1 cellular context compared by ENCODE assay signal in the genomic region with DNA sequence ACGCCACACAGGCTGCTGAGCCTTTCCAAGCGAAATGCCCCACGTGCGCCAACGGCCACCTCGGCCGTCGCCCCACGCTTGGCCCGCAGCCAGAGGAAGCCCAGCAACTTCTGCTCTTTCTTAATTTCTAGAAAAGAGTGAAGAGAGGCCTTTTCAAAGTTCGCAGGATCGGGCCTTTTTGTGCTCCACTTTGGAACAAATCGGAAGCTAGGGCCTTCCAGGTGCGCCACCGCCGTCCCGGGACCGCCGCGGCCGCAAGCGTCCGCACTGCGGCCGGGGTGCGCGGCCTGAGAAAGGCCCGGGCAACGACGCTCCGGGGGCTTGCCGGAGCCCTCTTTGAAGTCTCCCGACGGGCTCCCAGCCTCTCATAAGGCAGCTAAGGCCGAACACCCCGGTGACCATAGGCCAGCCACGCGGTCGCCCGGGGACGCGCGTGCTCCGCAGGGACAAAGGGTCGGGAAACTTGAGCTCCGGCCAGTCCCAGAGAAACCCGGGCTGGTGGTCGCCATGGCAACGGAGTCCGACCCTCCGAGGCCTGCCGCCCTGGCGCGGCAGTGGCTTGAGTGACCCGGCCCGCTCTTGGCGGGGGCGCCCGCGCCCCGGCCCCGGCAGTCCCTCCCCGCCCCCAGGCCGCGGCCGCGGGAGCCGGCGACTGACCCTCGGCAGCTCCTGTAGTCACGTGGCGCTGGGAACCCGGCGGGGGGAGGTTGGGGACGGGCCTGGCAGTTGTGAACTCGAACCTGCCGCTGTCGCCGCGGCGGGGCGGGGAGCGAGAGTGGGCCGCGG.
TF ChIP-seq lines count a peak whose summit lies in the region.

A gene (plus strand): TSS at position 725 of the 786 bp plus-strand sequence. CDS start 890 bp downstream, outside the sequence.

TF ChIP-seq in HepG2, 621 proteins besides CTCF, POLR2A, EP300 and RAD21 (continued from another document and continues in another):
- TF ChIP-seq, protein P1, sequence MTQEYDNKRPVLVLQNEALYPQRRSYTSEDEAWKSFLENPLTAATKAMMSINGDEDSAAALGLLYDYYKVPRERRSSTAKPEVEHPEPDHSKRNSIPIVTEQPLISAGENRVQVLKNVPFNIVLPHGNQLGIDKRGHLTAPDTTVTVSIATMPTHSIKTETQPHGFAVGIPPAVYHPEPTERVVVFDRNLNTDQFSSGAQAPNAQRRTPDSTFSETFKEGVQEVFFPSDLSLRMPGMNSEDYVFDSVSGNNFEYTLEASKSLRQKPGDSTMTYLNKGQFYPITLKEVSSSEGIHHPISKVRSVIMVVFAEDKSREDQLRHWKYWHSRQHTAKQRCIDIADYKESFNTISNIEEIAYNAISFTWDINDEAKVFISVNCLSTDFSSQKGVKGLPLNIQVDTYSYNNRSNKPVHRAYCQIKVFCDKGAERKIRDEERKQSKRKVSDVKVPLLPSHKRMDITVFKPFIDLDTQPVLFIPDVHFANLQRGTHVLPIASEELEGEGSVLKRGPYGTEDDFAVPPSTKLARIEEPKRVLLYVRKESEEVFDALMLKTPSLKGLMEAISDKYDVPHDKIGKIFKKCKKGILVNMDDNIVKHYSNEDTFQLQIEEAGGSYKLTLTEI (CRISPR knock-in tag; conservative IDR thresholded peaks at IDR 0.05) = no peak
- peak; percentile 87; the same call in 1 of the 2 replicates for TF ChIP-seq ZNF564 (CRISPR knock-in tag; IDR thresholded peaks at IDR 0.05)
- TF ChIP-seq, protein P2, sequence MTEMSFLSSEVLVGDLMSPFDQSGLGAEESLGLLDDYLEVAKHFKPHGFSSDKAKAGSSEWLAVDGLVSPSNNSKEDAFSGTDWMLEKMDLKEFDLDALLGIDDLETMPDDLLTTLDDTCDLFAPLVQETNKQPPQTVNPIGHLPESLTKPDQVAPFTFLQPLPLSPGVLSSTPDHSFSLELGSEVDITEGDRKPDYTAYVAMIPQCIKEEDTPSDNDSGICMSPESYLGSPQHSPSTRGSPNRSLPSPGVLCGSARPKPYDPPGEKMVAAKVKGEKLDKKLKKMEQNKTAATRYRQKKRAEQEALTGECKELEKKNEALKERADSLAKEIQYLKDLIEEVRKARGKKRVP (CRISPR knock-in tag; IDR thresholded peaks at IDR 0.05) = peak in 1 of 2 experiments; percentile 69; a peak in 1 of 4 replicates
- 0 out of 2 replicates have a peak, but pooled peaks have one; percentile 40 for TF ChIP-seq ZNF670 (CRISPR knock-in tag; IDR thresholded peaks at IDR 0.05; ENCODE audit: borderline replicate concordance)
- TF ChIP-seq, protein P3, sequence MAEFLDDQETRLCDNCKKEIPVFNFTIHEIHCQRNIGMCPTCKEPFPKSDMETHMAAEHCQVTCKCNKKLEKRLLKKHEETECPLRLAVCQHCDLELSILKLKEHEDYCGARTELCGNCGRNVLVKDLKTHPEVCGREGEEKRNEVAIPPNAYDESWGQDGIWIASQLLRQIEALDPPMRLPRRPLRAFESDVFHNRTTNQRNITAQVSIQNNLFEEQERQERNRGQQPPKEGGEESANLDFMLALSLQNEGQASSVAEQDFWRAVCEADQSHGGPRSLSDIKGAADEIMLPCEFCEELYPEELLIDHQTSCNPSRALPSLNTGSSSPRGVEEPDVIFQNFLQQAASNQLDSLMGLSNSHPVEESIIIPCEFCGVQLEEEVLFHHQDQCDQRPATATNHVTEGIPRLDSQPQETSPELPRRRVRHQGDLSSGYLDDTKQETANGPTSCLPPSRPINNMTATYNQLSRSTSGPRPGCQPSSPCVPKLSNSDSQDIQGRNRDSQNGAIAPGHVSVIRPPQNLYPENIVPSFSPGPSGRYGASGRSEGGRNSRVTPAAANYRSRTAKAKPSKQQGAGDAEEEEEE (CRISPR knock-in tag; IDR thresholded peaks at IDR 0.05; ENCODE audit: borderline replicate concordance) = no peak
- TF ChIP-seq HOXA3 (CRISPR knock-in tag; IDR thresholded peaks at IDR 0.05) = peak; percentile 61
- peak; percentile 48; the same call in 1 of the 2 replicates for TF ChIP-seq KAT8 (CRISPR knock-in tag; IDR thresholded peaks at IDR 0.05)
- TF ChIP-seq ZNF883 (CRISPR knock-in tag; IDR thresholded peaks at IDR 0.05; ENCODE audit: not compliant biosample characterization) = peak; percentile 49
- TF ChIP-seq KAT2B (IDR thresholded peaks at IDR 0.05; ENCODE audit: borderline replicate concordance, low read depth, low read length) = no peak
- no peak for TF ChIP-seq MZF1 (CRISPR knock-in tag; IDR thresholded peaks at IDR 0.05; ENCODE audit: borderline replicate concordance)
- TF ChIP-seq ZNF615 (CRISPR knock-in tag; IDR thresholded peaks at IDR 0.05; ENCODE audit: borderline replicate concordance) = no peak
- TF ChIP-seq ZNF816 (CRISPR knock-in tag; IDR thresholded peaks at IDR 0.05; ENCODE audit: borderline replicate concordance) = peak; percentile 65; the same call in 1 of the 2 replicates
- TF ChIP-seq ZNF230 (CRISPR knock-in tag; IDR thresholded peaks at IDR 0.05) = no peak; the same call in none of the 2 replicates
- no peak for TF ChIP-seq U2AF2 (IDR thresholded peaks at IDR 0.05; ENCODE audit: low read depth, low read length)
- TF ChIP-seq, protein P4, sequence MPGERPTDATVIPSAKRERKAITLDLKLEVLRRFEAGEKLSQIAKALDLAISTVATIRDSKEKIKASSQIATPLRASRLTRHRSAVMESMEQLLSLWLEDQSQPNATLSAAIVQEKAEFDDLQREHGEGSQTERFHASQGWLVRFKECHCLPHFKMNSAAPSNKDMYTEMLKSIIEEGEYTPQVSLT (CRISPR knock-in tag; IDR thresholded peaks at IDR 0.05; ENCODE audit: borderline replicate concordance, low read depth) = no peak; the same call in 1 of the 2 replicates
- TF ChIP-seq RXRB (CRISPR knock-in tag; IDR thresholded peaks at IDR 0.05; ENCODE audit: borderline replicate concordance) = peak; percentile 49; the same call in 1 of the 2 replicates
- TF ChIP-seq ZNF292 (CRISPR knock-in tag; IDR thresholded peaks at IDR 0.05; ENCODE audit: borderline replicate concordance, low read depth) = no peak
- no peak for TF ChIP-seq NBN (conservative IDR thresholded peaks at IDR 0.05)
- no peak for TF ChIP-seq ZNF251 (CRISPR knock-in tag; IDR thresholded peaks at IDR 0.05)
- TF ChIP-seq ATAD3A (CRISPR knock-in tag; IDR thresholded peaks at IDR 0.05) = no peak
- TF ChIP-seq, protein P5, sequence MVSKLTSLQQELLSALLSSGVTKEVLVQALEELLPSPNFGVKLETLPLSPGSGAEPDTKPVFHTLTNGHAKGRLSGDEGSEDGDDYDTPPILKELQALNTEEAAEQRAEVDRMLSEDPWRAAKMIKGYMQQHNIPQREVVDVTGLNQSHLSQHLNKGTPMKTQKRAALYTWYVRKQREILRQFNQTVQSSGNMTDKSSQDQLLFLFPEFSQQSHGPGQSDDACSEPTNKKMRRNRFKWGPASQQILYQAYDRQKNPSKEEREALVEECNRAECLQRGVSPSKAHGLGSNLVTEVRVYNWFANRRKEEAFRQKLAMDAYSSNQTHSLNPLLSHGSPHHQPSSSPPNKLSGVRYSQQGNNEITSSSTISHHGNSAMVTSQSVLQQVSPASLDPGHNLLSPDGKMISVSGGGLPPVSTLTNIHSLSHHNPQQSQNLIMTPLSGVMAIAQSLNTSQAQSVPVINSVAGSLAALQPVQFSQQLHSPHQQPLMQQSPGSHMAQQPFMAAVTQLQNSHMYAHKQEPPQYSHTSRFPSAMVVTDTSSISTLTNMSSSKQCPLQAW (CRISPR knock-in tag; IDR thresholded peaks at IDR 0.05) = peak; percentile 42; the same call in 1 of the 2 replicates
- TF ChIP-seq MAZ (IDR thresholded peaks at IDR 0.05; ENCODE audit: borderline replicate concordance, low read depth, low read length) = peak; percentile 83
- TF ChIP-seq MAZ (CRISPR knock-in tag; IDR thresholded peaks at IDR 0.05; ENCODE audit: low read depth) = peak; percentile 89
- TF ChIP-seq, protein P6, sequence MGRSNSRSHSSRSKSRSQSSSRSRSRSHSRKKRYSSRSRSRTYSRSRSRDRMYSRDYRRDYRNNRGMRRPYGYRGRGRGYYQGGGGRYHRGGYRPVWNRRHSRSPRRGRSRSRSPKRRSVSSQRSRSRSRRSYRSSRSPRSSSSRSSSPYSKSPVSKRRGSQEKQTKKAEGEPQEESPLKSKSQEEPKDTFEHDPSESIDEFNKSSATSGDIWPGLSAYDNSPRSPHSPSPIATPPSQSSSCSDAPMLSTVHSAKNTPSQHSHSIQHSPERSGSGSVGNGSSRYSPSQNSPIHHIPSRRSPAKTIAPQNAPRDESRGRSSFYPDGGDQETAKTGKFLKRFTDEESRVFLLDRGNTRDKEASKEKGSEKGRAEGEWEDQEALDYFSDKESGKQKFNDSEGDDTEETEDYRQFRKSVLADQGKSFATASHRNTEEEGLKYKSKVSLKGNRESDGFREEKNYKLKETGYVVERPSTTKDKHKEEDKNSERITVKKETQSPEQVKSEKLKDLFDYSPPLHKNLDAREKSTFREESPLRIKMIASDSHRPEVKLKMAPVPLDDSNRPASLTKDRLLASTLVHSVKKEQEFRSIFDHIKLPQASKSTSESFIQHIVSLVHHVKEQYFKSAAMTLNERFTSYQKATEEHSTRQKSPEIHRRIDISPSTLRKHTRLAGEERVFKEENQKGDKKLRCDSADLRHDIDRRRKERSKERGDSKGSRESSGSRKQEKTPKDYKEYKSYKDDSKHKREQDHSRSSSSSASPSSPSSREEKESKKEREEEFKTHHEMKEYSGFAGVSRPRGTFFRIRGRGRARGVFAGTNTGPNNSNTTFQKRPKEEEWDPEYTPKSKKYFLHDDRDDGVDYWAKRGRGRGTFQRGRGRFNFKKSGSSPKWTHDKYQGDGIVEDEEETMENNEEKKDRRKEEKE (IDR thresholded peaks at IDR 0.05) = no peak
- peak; percentile 72; the same call in 1 of the 2 replicates for TF ChIP-seq KDM5B (CRISPR knock-in tag; IDR thresholded peaks at IDR 0.05; ENCODE audit: borderline replicate concordance)
- no peak for TF ChIP-seq HOXA7 (CRISPR knock-in tag; IDR thresholded peaks at IDR 0.05)
- peak; percentile 74; the same call in 1 of the 2 replicates for TF ChIP-seq MEIS2 (CRISPR knock-in tag; IDR thresholded peaks at IDR 0.05)
- TF ChIP-seq ZNF260 (CRISPR knock-in tag; IDR thresholded peaks at IDR 0.05; ENCODE audit: borderline replicate concordance, low read depth) = no peak
- no peak for TF ChIP-seq SNRNP70 (IDR thresholded peaks at IDR 0.05; ENCODE audit: low read depth, low read length)
- TF ChIP-seq ZNF652 (CRISPR knock-in tag; IDR thresholded peaks at IDR 0.05; ENCODE audit: borderline replicate concordance, low read depth) = no peak
- TF ChIP-seq RFX1 (IDR thresholded peaks at IDR 0.05) = peak; percentile 86
- TF ChIP-seq ZNF350 (CRISPR knock-in tag; IDR thresholded peaks at IDR 0.05; ENCODE audit: borderline replicate concordance, low read depth) = 0 out of 2 replicates have a peak, but pooled peaks have one; percentile 27
- TF ChIP-seq, protein P7, sequence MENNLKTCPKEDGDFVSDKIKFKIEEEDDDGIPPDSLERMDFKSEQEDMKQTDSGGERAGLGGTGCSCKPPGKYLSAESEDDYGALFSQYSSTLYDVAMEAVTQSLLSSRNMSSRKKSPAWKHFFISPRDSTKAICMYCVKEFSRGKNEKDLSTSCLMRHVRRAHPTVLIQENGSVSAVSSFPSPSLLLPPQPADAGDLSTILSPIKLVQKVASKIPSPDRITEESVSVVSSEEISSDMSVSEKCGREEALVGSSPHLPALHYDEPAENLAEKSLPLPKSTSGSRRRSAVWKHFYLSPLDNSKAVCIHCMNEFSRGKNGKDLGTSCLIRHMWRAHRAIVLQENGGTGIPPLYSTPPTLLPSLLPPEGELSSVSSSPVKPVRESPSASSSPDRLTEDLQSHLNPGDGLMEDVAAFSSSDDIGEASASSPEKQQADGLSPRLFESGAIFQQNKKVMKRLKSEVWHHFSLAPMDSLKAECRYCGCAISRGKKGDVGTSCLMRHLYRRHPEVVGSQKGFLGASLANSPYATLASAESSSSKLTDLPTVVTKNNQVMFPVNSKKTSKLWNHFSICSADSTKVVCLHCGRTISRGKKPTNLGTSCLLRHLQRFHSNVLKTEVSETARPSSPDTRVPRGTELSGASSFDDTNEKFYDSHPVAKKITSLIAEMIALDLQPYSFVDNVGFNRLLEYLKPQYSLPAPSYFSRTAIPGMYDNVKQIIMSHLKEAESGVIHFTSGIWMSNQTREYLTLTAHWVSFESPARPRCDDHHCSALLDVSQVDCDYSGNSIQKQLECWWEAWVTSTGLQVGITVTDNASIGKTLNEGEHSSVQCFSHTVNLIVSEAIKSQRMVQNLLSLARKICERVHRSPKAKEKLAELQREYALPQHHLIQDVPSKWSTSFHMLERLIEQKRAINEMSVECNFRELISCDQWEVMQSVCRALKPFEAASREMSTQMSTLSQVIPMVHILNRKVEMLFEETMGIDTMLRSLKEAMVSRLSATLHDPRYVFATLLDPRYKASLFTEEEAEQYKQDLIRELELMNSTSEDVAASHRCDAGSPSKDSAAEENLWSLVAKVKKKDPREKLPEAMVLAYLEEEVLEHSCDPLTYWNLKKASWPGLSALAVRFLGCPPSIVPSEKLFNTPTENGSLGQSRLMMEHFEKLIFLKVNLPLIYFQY (CRISPR knock-in tag; IDR thresholded peaks at IDR 0.05; ENCODE audit: borderline replicate concordance) = 0 out of 2 replicates have a peak, but pooled peaks have one; percentile 21
- no peak for TF ChIP-seq RBM22 (optimal IDR thresholded peaks at IDR 0.05; ENCODE audit: low read length)
- no peak for TF ChIP-seq ELF1 (CRISPR knock-in tag; IDR thresholded peaks at IDR 0.05)
- TF ChIP-seq ZNF432 (CRISPR knock-in tag; IDR thresholded peaks at IDR 0.05; ENCODE audit: borderline replicate concordance) = no peak
- TF ChIP-seq, protein P8, sequence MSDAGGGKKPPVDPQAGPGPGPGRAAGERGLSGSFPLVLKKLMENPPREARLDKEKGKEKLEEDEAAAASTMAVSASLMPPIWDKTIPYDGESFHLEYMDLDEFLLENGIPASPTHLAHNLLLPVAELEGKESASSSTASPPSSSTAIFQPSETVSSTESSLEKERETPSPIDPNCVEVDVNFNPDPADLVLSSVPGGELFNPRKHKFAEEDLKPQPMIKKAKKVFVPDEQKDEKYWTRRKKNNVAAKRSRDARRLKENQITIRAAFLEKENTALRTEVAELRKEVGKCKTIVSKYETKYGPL (CRISPR knock-in tag; IDR thresholded peaks at IDR 0.05) = no peak
- TF ChIP-seq, protein P9, sequence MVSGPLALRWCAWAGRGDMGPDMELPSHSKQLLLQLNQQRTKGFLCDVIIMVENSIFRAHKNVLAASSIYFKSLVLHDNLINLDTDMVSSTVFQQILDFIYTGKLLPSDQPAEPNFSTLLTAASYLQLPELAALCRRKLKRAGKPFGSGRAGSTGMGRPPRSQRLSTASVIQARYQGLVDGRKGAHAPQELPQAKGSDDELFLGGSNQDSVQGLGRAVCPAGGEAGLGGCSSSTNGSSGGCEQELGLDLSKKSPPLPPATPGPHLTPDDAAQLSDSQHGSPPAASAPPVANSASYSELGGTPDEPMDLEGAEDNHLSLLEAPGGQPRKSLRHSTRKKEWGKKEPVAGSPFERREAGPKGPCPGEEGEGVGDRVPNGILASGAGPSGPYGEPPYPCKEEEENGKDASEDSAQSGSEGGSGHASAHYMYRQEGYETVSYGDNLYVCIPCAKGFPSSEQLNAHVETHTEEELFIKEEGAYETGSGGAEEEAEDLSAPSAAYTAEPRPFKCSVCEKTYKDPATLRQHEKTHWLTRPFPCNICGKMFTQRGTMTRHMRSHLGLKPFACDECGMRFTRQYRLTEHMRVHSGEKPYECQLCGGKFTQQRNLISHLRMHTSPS (CRISPR knock-in tag; IDR thresholded peaks at IDR 0.05; ENCODE audit: low read depth) = 0 out of 2 replicates have a peak, but pooled peaks have one; percentile 38
- 0 out of 2 replicates have a peak, but pooled peaks have one; percentile 49 for TF ChIP-seq ZNF562 (CRISPR knock-in tag; IDR thresholded peaks at IDR 0.05; ENCODE audit: borderline replicate concordance)
